Comparison of ENCODE assay signal across 1 cellular context in the genomic region with DNA sequence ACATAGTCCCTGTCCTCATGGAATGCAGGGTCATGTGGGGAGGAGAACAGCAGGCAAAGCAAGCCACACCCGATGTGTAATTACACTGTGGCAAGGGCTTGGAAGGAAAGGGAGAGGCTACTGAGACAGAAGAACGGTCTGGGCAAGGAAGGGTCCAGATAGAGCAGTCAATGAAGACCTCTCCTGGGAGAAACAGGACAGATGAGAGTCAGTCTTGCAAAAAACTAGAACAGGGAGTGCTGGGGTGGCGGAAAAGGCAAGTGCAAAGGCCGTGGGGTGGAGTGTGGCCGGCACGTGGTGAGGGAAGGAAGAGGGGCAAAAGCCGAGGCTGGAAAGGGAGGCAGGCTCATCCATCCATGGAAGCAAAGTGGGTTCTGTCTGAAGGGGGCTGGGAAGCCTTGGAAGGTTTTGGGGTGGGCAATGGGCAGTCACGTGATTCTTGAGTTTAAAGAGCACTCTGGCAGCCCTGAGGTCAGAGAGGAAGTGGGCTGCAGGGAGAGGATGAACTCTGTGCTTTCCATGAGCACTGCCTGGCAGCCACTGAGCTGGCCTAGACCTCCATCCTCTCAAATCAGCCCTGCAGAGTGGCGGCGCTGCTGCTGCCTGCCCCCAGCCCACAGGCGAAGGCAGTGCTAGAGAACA.
A peak's percentile ranks its signal among the peaks of the same experiment; 100 is the strongest.
TF ChIP-seq lines count a peak whose summit lies in the region.

No MANE protein-coding gene starts in this region.

TF ChIP-seq in HepG2, 621 proteins besides CTCF, POLR2A, EP300 and RAD21 (continued from another document and continues in another):
- TF ChIP-seq EED (CRISPR knock-in tag; IDR thresholded peaks at IDR 0.05): 0 out of 2 replicates have a peak, but pooled peaks have one; percentile 54
- no peak for TF ChIP-seq MAFF (IDR thresholded peaks at IDR 0.05; ENCODE audit: low read depth, low read length)
- TF ChIP-seq RBAK (CRISPR knock-in tag; IDR thresholded peaks at IDR 0.05): no peak
- peak; percentile 26; the same call in 1 of the 2 replicates for TF ChIP-seq ZNF333 (CRISPR knock-in tag; IDR thresholded peaks at IDR 0.05; ENCODE audit: borderline replicate concordance)
- TF ChIP-seq ZSCAN22 (CRISPR knock-in tag; IDR thresholded peaks at IDR 0.05): no peak
- TF ChIP-seq ZFP36L2 (CRISPR knock-in tag; IDR thresholded peaks at IDR 0.05): 0 out of 2 replicates have a peak, but pooled peaks have one; percentile 83
- TF ChIP-seq CHD4 (IDR thresholded peaks at IDR 0.05; ENCODE audit: borderline replicate concordance, low read length): 0 out of 2 replicates have a peak, but pooled peaks have one; percentile 68
- no peak for TF ChIP-seq ZNF101 (CRISPR knock-in tag; IDR thresholded peaks at IDR 0.05; ENCODE audit: borderline replicate concordance, low read depth)
- TF ChIP-seq, protein P1, sequence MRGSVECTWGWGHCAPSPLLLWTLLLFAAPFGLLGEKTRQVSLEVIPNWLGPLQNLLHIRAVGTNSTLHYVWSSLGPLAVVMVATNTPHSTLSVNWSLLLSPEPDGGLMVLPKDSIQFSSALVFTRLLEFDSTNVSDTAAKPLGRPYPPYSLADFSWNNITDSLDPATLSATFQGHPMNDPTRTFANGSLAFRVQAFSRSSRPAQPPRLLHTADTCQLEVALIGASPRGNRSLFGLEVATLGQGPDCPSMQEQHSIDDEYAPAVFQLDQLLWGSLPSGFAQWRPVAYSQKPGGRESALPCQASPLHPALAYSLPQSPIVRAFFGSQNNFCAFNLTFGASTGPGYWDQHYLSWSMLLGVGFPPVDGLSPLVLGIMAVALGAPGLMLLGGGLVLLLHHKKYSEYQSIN (CRISPR knock-in tag; IDR thresholded peaks at IDR 0.05; ENCODE audit: borderline replicate concordance): peak; percentile 91
- peak; percentile 68; the same call in 1 of the 2 replicates for TF ChIP-seq MIER3 (CRISPR knock-in tag; IDR thresholded peaks at IDR 0.05; ENCODE audit: borderline replicate concordance)
- TF ChIP-seq, protein P2, sequence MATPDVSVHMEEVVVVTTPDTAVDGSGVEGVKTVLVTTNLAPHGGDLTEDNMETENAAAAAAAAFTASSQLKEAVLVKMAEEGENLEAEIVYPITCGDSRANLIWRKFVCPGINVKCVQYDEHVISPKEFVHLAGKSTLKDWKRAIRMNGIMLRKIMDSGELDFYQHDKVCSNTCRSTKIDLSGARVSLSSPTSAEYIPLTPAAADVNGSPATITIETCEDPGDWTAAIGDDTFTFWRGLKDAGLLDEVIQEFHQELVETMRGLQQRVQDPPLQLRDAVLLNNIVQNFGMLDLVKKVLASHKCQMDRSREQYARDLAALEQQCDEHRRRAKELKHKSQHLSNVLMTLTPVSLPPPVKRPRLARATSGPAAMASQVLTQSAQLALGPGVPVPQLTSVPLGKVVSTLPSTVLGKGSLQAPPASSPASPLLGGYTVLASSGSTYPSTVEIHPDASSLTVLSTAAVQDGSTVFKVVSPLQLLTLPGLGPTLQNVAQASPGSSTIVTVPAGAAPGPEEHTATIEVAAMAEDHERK (CRISPR knock-in tag; IDR thresholded peaks at IDR 0.05; ENCODE audit: low read depth): no peak
- TF ChIP-seq SOX13 (IDR thresholded peaks at IDR 0.05): no peak
- 0 out of 4 replicates have a peak, but pooled peaks of 1 of the 2 experiments have one; percentile 44 for TF ChIP-seq SOX13 (CRISPR knock-in tag; conservative IDR thresholded peaks at IDR 0.05 in 1 of 2, IDR thresholded peaks at IDR 0.05 in 1 of 2)
- no peak for TF ChIP-seq POLR2AphosphoS2 (IDR thresholded peaks at IDR 0.05; ENCODE audit: low read depth, low read length)
- peak; percentile 77; the same call in 1 of the 2 replicates for TF ChIP-seq ZNF678 (CRISPR knock-in tag; IDR thresholded peaks at IDR 0.05)
- TF ChIP-seq ZNF709 (CRISPR knock-in tag; IDR thresholded peaks at IDR 0.05): peak; percentile 97
- TF ChIP-seq ZHX2 (IDR thresholded peaks at IDR 0.05; ENCODE audit: low read depth): no peak
- TF ChIP-seq ZHX2 (CRISPR knock-in tag; IDR thresholded peaks at IDR 0.05; ENCODE audit: borderline replicate concordance): no peak
- peak; percentile 74; the same call in 1 of the 2 replicates for TF ChIP-seq ZNF3 (CRISPR knock-in tag; IDR thresholded peaks at IDR 0.05)
- peak; percentile 98 for TF ChIP-seq ZFP41 (CRISPR knock-in tag; IDR thresholded peaks at IDR 0.05; ENCODE audit: borderline replicate concordance)
- peak; percentile 97 for TF ChIP-seq ZNF879 (CRISPR knock-in tag; IDR thresholded peaks at IDR 0.05)
- no peak; the same call in 1 of the 2 replicates for TF ChIP-seq ZNF44 (CRISPR knock-in tag; IDR thresholded peaks at IDR 0.05)
- TF ChIP-seq ZNF205 (CRISPR knock-in tag; IDR thresholded peaks at IDR 0.05): peak; percentile 82; the same call in 1 of the 2 replicates
- peak; percentile 84 for TF ChIP-seq BHLHE40 (IDR thresholded peaks at IDR 0.05; ENCODE audit: low read length)
- peak; percentile 94; the same call in 1 of the 2 replicates for TF ChIP-seq ZNF431 (CRISPR knock-in tag; IDR thresholded peaks at IDR 0.05; ENCODE audit: borderline replicate concordance, low read depth)
- no peak for TF ChIP-seq SKI (IDR thresholded peaks at IDR 0.05; ENCODE audit: partially characterized antibody)
- TF ChIP-seq MEIS1 (CRISPR knock-in tag; IDR thresholded peaks at IDR 0.05; ENCODE audit: borderline replicate concordance): no peak
- no peak for TF ChIP-seq LCORL (IDR thresholded peaks at IDR 0.05)
- peak; percentile 57; the same call in 1 of the 2 replicates for TF ChIP-seq LCORL (CRISPR knock-in tag; IDR thresholded peaks at IDR 0.05)
- peak; percentile 91 for TF ChIP-seq RNF2 (conservative IDR thresholded peaks at IDR 0.05; ENCODE audit: low read depth)
- TF ChIP-seq, protein P3, sequence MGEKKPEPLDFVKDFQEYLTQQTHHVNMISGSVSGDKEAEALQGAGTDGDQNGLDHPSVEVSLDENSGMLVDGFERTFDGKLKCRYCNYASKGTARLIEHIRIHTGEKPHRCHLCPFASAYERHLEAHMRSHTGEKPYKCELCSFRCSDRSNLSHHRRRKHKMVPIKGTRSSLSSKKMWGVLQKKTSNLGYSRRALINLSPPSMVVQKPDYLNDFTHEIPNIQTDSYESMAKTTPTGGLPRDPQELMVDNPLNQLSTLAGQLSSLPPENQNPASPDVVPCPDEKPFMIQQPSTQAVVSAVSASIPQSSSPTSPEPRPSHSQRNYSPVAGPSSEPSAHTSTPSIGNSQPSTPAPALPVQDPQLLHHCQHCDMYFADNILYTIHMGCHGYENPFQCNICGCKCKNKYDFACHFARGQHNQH (CRISPR knock-in tag; IDR thresholded peaks at IDR 0.05): peak; percentile 91; the same call in 1 of the 2 replicates
- TF ChIP-seq, protein P4, sequence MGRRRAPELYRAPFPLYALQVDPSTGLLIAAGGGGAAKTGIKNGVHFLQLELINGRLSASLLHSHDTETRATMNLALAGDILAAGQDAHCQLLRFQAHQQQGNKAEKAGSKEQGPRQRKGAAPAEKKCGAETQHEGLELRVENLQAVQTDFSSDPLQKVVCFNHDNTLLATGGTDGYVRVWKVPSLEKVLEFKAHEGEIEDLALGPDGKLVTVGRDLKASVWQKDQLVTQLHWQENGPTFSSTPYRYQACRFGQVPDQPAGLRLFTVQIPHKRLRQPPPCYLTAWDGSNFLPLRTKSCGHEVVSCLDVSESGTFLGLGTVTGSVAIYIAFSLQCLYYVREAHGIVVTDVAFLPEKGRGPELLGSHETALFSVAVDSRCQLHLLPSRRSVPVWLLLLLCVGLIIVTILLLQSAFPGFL (CRISPR knock-in tag; IDR thresholded peaks at IDR 0.05): no peak
- TF ChIP-seq ZNF260 (CRISPR knock-in tag; IDR thresholded peaks at IDR 0.05; ENCODE audit: borderline replicate concordance, low read depth): no peak
- TF ChIP-seq ELF4 (CRISPR knock-in tag; IDR thresholded peaks at IDR 0.05; ENCODE audit: borderline replicate concordance): peak; percentile 61; the same call in 1 of the 2 replicates
- no peak for TF ChIP-seq KLF12 (CRISPR knock-in tag; IDR thresholded peaks at IDR 0.05; ENCODE audit: borderline replicate concordance)
- peak; percentile 79; the same call in 1 of the 2 replicates for TF ChIP-seq ETV5 (CRISPR knock-in tag; IDR thresholded peaks at IDR 0.05; ENCODE audit: borderline replicate concordance)
- TF ChIP-seq BATF2 (CRISPR knock-in tag; IDR thresholded peaks at IDR 0.05): peak; percentile 73; the same call in 1 of the 2 replicates
- peak; percentile 92 for TF ChIP-seq ZNF747 (CRISPR knock-in tag; IDR thresholded peaks at IDR 0.05; ENCODE audit: borderline replicate concordance)
- peak; percentile 35; the same call in 1 of the 2 replicates for TF ChIP-seq ZNF629 (CRISPR knock-in tag; conservative IDR thresholded peaks at IDR 0.05)
- no peak for TF ChIP-seq KMT2B (CRISPR knock-in tag; IDR thresholded peaks at IDR 0.05)
- no peak for TF ChIP-seq ISL2 (CRISPR knock-in tag; IDR thresholded peaks at IDR 0.05)
- TF ChIP-seq EZH2 (conservative IDR thresholded peaks at IDR 0.05; ENCODE audit: low read depth, low read length): no peak
- TF ChIP-seq, protein P5, sequence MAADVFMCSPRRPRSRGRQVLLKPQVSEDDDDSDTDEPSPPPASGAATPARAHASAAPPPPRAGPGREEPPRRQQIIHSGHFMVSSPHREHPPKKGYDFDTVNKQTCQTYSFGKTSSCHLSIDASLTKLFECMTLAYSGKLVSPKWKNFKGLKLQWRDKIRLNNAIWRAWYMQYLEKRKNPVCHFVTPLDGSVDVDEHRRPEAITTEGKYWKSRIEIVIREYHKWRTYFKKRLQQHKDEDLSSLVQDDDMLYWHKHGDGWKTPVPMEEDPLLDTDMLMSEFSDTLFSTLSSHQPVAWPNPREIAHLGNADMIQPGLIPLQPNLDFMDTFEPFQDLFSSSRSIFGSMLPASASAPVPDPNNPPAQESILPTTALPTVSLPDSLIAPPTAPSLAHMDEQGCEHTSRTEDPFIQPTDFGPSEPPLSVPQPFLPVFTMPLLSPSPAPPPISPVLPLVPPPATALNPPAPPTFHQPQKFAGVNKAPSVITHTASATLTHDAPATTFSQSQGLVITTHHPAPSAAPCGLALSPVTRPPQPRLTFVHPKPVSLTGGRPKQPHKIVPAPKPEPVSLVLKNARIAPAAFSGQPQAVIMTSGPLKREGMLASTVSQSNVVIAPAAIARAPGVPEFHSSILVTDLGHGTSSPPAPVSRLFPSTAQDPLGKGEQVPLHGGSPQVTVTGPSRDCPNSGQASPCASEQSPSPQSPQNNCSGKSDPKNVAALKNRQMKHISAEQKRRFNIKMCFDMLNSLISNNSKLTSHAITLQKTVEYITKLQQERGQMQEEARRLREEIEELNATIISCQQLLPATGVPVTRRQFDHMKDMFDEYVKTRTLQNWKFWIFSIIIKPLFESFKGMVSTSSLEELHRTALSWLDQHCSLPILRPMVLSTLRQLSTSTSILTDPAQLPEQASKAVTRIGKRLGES (CRISPR knock-in tag; IDR thresholded peaks at IDR 0.05; ENCODE audit: borderline replicate concordance): peak; percentile 30; the same call in 1 of the 2 replicates
- no peak for TF ChIP-seq LRRFIP1 (CRISPR knock-in tag; conservative IDR thresholded peaks at IDR 0.05)
